ENCODE assay signal across 9 cellular contexts in the genomic region with DNA sequence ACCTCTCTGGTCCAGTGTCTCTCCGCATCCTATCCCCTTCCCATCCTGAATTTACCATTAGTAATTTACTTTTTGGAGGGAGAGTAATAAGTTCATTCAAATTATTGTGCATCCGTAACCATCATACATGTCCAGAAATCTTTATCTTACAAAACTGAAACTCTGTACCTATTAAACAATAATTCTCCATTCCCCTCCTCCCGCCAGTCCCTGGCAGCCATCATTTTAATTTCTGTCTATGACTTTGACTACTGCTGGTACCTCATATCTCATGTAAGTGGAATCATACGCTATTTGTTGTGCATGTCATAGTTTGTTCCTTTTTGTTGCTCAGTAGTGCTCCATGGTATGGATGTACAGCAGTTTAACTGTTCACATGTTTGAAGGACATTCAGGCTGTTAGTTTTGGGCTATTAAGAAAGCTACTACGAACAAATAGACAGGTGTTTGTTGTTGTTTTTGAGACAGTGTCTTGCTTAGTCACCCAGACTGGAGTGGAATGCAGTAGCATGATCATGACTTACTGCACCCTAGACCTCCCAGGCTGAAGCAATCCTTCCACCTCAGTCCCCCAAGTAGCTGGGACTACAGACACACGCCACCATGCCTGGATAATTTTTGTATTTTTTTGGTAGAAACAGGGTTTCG. TPM values are rescaled to one million over a fixed set of nuclear protein-coding genes. Genes with fewer than 3 reads are reported as not detected.
DNase-seq lines count a peak whose midpoint lies in the region; ATAC-seq and TF ChIP-seq lines count a peak whose summit lies in the region.
"Had no signal": no experiment of that assay in that cellular context is flagged by ENCODE, and none has a peak within 500 bp of the region (broad histone marks: within the 10 kb centered on the region; RNA-seq: fewer than 3 reads in every experiment).

No MANE protein-coding gene starts in this region.

- peak overlapping the region in 1 of 3 donors; percentile 81 for H3K4me3 ChIP-seq in breast epithelium
- peak overlapping the region; percentile 41 for H3K4me3 ChIP-seq in hepatocyte
- H3K4me3 ChIP-seq in stomach smooth muscle (ENCODE audit: low read length in 2 of 2) = peak overlapping the region; percentile 79 to 83

- H3K9ac ChIP-seq in stomach smooth muscle (ENCODE audit: low read length in 2 of 2) = no peak overlapping the region

- DNase-seq in MCF 10A (ENCODE audit: unreplicated experiment) (peak; percentile 41), breast epithelium (ENCODE audit: low spot score in 2 of 2) (no peak), activated B cell treated with CpG ODN at 0.5 μM for 24 hours (no peak), hepatocyte (ENCODE audit: low spot score) (no peak), hypothalamus (lab: John Stamatoyannopoulos, UW) (no peak)

- H3K4me3 Mint-ChIP-seq in MCF 10A (ENCODE audit: unreplicated experiment) (peak overlapping the region; percentile 90), activated B cell treated with CpG ODN at 0.5 μM for 24 hours (peak overlapping the region; percentile 21)

- peaks cover 78% of the 10 kb centered on the region for H3K79me2 ChIP-seq in hepatocyte

- H3K36me3 ChIP-seq in breast epithelium = no peaks in the 10 kb centered on the region
- H3K36me3 ChIP-seq in hepatocyte (replicated peaks; ENCODE audit: insufficient read depth, low read depth) = no peaks in the 10 kb centered on the region
- H3K36me3 ChIP-seq in stomach smooth muscle (ENCODE audit: control insufficient read depth in 2 of 2, insufficient read depth in 2 of 2, low read length in 2 of 2) = no peaks in the 10 kb centered on the region

- TF ChIP-seq CTCF in MCF 10A (IDR thresholded peaks at IDR 0.05; ENCODE audit: unreplicated experiment) (no peak), breast epithelium (IDR thresholded peaks at IDR 0.05) (no peak), activated B cell treated with CpG ODN at 0.5 μM for 24 hours (IDR thresholded peaks at IDR 0.05) (no peak), hepatocyte (IDR thresholded peaks at IDR 0.05; ENCODE audit: poor library complexity) (no peak)

- H4K20me1 ChIP-seq in hepatocyte (ENCODE audit: insufficient read depth, poor library complexity, severe bottlenecking) = peaks cover 53% of the 10 kb centered on the region

- no peaks in the 10 kb centered on the region for H3K9me3 Mint-ChIP-seq in MCF 10A (ENCODE audit: unreplicated experiment)
- H3K9me3 Mint-ChIP-seq in activated B cell treated with CpG ODN at 0.5 μM for 24 hours = no peaks in the 10 kb centered on the region
- H3K9me3 Mint-ChIP-seq: IgD-negative memory B cell had no signal

- intact Hi-C loops in MCF 10A (cut with micrococcal nuclease) (no loop called here), breast epithelium (cut with DNase I; ENCODE audit: low total_unique reads) (no loop called here), activated B cell treated with CpG ODN at 0.5 μM for 24 hours (cut with micrococcal nuclease) (no loop called here)

- H3K27me3 Mint-ChIP-seq in MCF 10A (ENCODE audit: insufficient read depth, unreplicated experiment) (no peaks in the 10 kb centered on the region), activated B cell treated with CpG ODN at 0.5 μM for 24 hours (no peaks in the 10 kb centered on the region)
- H3K27me3 Mint-ChIP-seq: IgD-negative memory B cell had no signal

- TF ChIP-seq POLR2A in breast epithelium (IDR thresholded peaks at IDR 0.05) = no peak

- BruUV-seq in MCF 10A (replicated peaks; lab: Mats Ljungman, UMichigan) = no TSS peak

- POLR2A ChIA-PET in MCF 10A (lab: Yijun Ruan, JAX) = interaction anchor here (0.6 to 8.6 kb wide), 12 partner anchors 13 to 126 kb away, joined by 3 to 263 read pairs (median 9); partner anchors contain the start of gene GCC2
- POLR2A ChIA-PET in activated B cell treated with CpG ODN at 0.5 μM for 24 hours (lab: Charles Lee) = interaction anchor here (0.8 to 3.7 kb wide), 2 partner anchors 39 to 87 kb away, joined by 4 to 40 read pairs; partner anchors contain the start of gene GCC2

- peak overlapping the region; percentile 83 for H3K27ac Mint-ChIP-seq in MCF 10A (ENCODE audit: low read depth, unreplicated experiment)
- H3K27ac Mint-ChIP-seq in activated B cell treated with CpG ODN at 0.5 μM for 24 hours = no peak overlapping the region

- H3K4me1 Mint-ChIP-seq in MCF 10A (ENCODE audit: insufficient read depth, unreplicated experiment) = peaks cover 28% of the 10 kb centered on the region
- peaks cover 22% of the 10 kb centered on the region for H3K4me1 Mint-ChIP-seq in activated B cell treated with CpG ODN at 0.5 μM for 24 hours

- H3K27me3 ChIP-seq in breast epithelium (no peaks in the 10 kb centered on the region), hepatocyte (no peaks in the 10 kb centered on the region), stomach smooth muscle (ENCODE audit: control insufficient read depth in 1 of 2, insufficient read depth in 2 of 2, low read length in 2 of 2) (no peaks in the 10 kb centered on the region)

- no peaks in the 10 kb centered on the region for H3K9me2 ChIP-seq in hepatocyte (replicated peaks; ENCODE audit: insufficient read depth)

- H2AFZ ChIP-seq in hepatocyte = no peak overlapping the region

- H3K4me1 ChIP-seq in breast epithelium = peaks cover 0 to 3% of the 10 kb centered on the region in 2 donors
- peaks cover 35% of the 10 kb centered on the region for H3K4me1 ChIP-seq in hepatocyte (ENCODE audit: insufficient read depth)
- H3K4me1 ChIP-seq in stomach smooth muscle (ENCODE audit: control insufficient read depth, insufficient read depth, low read length) = peaks cover 13% of the 10 kb centered on the region

- ATAC-seq in activated B cell treated with CpG ODN at 0.5 μM for 24 hours (ENCODE audit: low read depth) (no peak), GM18870 (IDR thresholded peaks at IDR 0.05; ENCODE audit: unreplicated experiment) (no peak), HG02763 (IDR thresholded peaks at IDR 0.05; ENCODE audit: unreplicated experiment) (no peak)

- H3K4me2 ChIP-seq in hepatocyte = peak overlapping the region; percentile 89

- H3K9me3 ChIP-seq in breast epithelium (no peaks in the 10 kb centered on the region), hepatocyte (ENCODE audit: low read depth) (no peaks in the 10 kb centered on the region), stomach smooth muscle (ENCODE audit: control insufficient read depth in 2 of 2, low read length in 2 of 2) (no peaks in the 10 kb centered on the region)

- H3K36me3 Mint-ChIP-seq in MCF 10A (ENCODE audit: insufficient read depth, unreplicated experiment) = no peaks in the 10 kb centered on the region
- H3K36me3 Mint-ChIP-seq in activated B cell treated with CpG ODN at 0.5 μM for 24 hours (ENCODE audit: low read depth) = peaks cover 4% of the 10 kb centered on the region

- CTCF ChIA-PET in MCF 10A (lab: Yijun Ruan, JAX) (interaction anchor here (0.9 to 3.1 kb wide), 4 partner anchors 13 to 100 kb away, joined by 3 to 16 read pairs (median 5); no protein-coding TSS in a partner anchor), activated B cell treated with CpG ODN at 0.5 μM for 24 hours (lab: Charles Lee) (interaction anchor here (1.7 kb wide), 1 partner anchor 48 kb away, joined by 5 read pairs; no protein-coding TSS in a partner anchor)

- WGBS in hepatocyte (ENCODE audit: low lambda C conversion rate, missing lambda C conversion rate) = 90% methylated on average over 7 of the region's 7 CpGs

- H3K27ac ChIP-seq in breast epithelium (no peak overlapping the region), hepatocyte (no peak overlapping the region), stomach smooth muscle (ENCODE audit: low read length) (no peak overlapping the region)

RNA-seq across cellular contexts. Expression of gene LIMS1, which starts 2.0 kb away (rescaled TPM):
- 70.9 and 74.9 TPM in 2 replicates for total RNA-seq in MCF 10A (2022)
- 100 to 1,000 TPM in 1 of 3 donors, 10 to 100 TPM in 2; 66.5 to 123 (median 93.1) TPM for total RNA-seq in breast epithelium
- total RNA-seq in activated B cell treated with CpG ODN at 0.5 μM for 24 hours = 33.3 and 34.8 TPM in 2 replicates
- total RNA-seq in hepatocyte = 64.6 and 102 TPM in 2 replicates
- polyA plus RNA-seq in hepatocyte = 37.1 and 40.0 TPM in 2 replicates
